Comparison of ENCODE assay signal across 8 cellular contexts in the genomic region with DNA sequence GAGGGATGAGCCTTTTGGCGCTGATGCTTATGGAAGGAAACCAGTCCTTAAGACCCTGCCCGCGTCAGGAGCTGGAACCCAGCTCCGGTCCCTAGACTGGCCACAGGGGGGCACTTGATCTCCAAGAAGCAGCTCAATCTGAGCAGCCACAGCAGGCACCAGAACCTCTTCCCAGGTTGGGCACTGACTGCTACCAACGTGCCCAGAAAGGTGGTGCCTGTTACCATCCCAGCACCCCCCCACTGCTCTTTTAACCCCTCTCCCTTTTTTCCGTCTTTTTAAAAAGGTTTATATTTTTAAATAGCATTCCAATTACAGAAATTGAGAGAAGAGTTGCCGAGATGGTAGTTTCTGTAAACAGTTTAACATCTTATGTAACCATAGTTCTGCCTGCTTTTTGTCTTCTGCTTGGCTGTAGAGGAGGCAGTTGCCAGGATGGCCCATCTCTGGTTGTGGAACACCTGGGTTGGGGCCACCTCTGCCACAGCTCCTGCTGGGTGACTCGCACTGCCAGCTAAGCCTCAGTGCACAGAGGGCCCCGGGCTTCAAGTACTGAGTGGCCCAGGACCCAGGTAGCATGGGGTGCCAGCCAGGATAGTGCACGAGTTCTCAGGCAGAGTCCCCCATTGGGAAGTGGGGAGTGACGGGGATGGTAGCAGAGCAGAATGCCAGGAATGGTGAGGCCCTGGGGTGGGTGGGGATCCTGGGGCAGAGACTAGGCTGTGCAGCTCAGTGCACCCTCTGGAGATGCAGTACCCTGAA.
DNase-seq lines count a peak whose midpoint lies in the region; ATAC-seq and TF ChIP-seq lines count a peak whose summit lies in the region.

No MANE protein-coding gene starts in this region.

- H3K4me3 ChIP-seq in GM12864 (ENCODE audit: low read depth, low read length) (no peak overlapping the region), cardiac muscle cell (no peak overlapping the region), prostate gland (no peak overlapping the region)

- H3K4me1 ChIP-seq in cardiac muscle cell (ENCODE audit: low read depth) (peaks cover 24% of the 10 kb centered on the region), prostate gland (replicated peaks) (peaks cover 4% of the 10 kb centered on the region)

- in situ Hi-C loops in SK-MEL-5 (cut with HindIII; ENCODE audit: low pct_unique_long_range_greater_than_20kb, low sequenced_read_pairs), result no loop called here

- no peak for DNase-seq in GM12864 (ENCODE audit: low read depth)
- peak; percentile 78 for DNase-seq in SK-MEL-5 (ENCODE audit: low read depth, low spot score)
- peak in 1 of 2 donors; percentile 66 for DNase-seq in activated naive CD4-positive, alpha-beta T cell treated with anti-CD3 and anti-CD28 coated beads, Interleukin-2, amount 50 U/mL, for 72 hours (ENCODE audit: low spot score in 2 of 2)
- DNase-seq in cardiac muscle cell (ENCODE audit: low read depth in 1 of 2, low spot score in 1 of 2), result peak; percentile 74 to 79
- no peak for DNase-seq in prostate gland (ENCODE audit: low spot score)
- no peak for DNase-seq in NCI-H2171 treated with DMSO at 0.1 percent for 48 hours (lab: John Stamatoyannopoulos, UW)

- no peak for TF ChIP-seq POLR2A in prostate gland (IDR thresholded peaks at IDR 0.05)

- intact Hi-C loops in prostate gland (cut with DNase I), result loop anchor here (10.0 kb wide), 1 partner anchor 65 kb away; the partner anchor contains the start of gene CYSTM1

- ATAC-seq in HG03039 (IDR thresholded peaks at IDR 0.05; ENCODE audit: unreplicated experiment) (peak; percentile 46), GM18870 (IDR thresholded peaks at IDR 0.05; ENCODE audit: unreplicated experiment) (no peak)
- ATAC-seq in activated naive CD4-positive, alpha-beta T cell treated with anti-CD3 and anti-CD28 coated beads, Interleukin-2, amount 50 U/mL, for 72 hours, result peak; percentile 71 to 78

- no peaks in the 10 kb centered on the region for H3K9me3 Mint-ChIP-seq in activated naive CD4-positive, alpha-beta T cell treated with anti-CD3 and anti-CD28 coated beads, Interleukin-2, amount 50 U/mL, for 72 hours

- WGBS in prostate gland, result 39% methylated on average over 11 of the region's 11 CpGs

- H3K36me3 Mint-ChIP-seq in activated naive CD4-positive, alpha-beta T cell treated with anti-CD3 and anti-CD28 coated beads, Interleukin-2, amount 50 U/mL, for 72 hours, result no peaks in the 10 kb centered on the region

- no peak overlapping the region for H3K27ac ChIP-seq in cardiac muscle cell
- H3K27ac ChIP-seq in prostate gland, result no peak overlapping the region

- peaks cover 2% of the 10 kb centered on the region for H3K36me3 ChIP-seq in cardiac muscle cell
- no peaks in the 10 kb centered on the region for H3K36me3 ChIP-seq in prostate gland

- H3K27ac Mint-ChIP-seq in activated naive CD4-positive, alpha-beta T cell treated with anti-CD3 and anti-CD28 coated beads, Interleukin-2, amount 50 U/mL, for 72 hours, result peak overlapping the region in 1 of 2 donors; percentile 44

- H3K27me3 ChIP-seq in cardiac muscle cell, result no peaks in the 10 kb centered on the region
- H3K27me3 ChIP-seq in prostate gland (replicated peaks; ENCODE audit: insufficient read depth), result no peaks in the 10 kb centered on the region

- H3K9me3 ChIP-seq in cardiac muscle cell (ENCODE audit: low read depth) (no peaks in the 10 kb centered on the region), prostate gland (no peaks in the 10 kb centered on the region)

- TF ChIP-seq CTCF in GM12864 (IDR thresholded peaks at IDR 0.05; ENCODE audit: low read depth, low read length, missing control alignments) (peak; percentile 82), cardiac muscle cell (IDR thresholded peaks at IDR 0.05; ENCODE audit: low read depth, low read length) (peak; percentile 81), prostate gland (IDR thresholded peaks at IDR 0.05) (peak; percentile 13 to 64 (median 57))

Comparison
In these comparisons a context has a peak if more than half of its experiments do, and no peak if none do; other contexts are left out.
1. DNase-seq: peak in SK-MEL-5 (single experiment) and cardiac muscle cell (2 of 2); none in GM12864 (single experiment), prostate gland (single experiment) and NCI-H2171 treated with DMSO at 0.1 percent for 48 hours (single experiment).
2. Peak in every context shown above with its lines, with median percentiles within 50 percentile points of each other: CTCF ChIP-seq.